ENCODE assay signal across 23 cellular contexts in genomic region chr2:119879502-119879901, GRCh38.
DNase-seq lines count a peak whose midpoint lies in the region; ATAC-seq, FAIRE-seq and TF ChIP-seq lines count a peak whose summit lies in the region.
"Had no signal": no experiment of that assay in that cellular context is flagged by ENCODE, and none has a peak within 500 bp of the region (broad histone marks: within the 10 kb centered on the region; RNA-seq: fewer than 3 reads in every experiment).

No MANE protein-coding gene starts in this region.

- DNase-seq in GM19239 (ENCODE audit: insufficient read length, low spot score) (no peak), renal cortical epithelial cell (ENCODE audit: low read depth) (peak; percentile 75), coronary artery (ENCODE audit: low spot score) (no peak), NCI-H446 (lab: John Stamatoyannopoulos, UW) (no peak)
- DNase-seq: activated CD8-positive, alpha-beta T cell treated with anti-CD3 and anti-CD28 coated beads, Interleukin-2, amount 10 ng/mL, durations not matched to agents 7 days and 5 days; activated naive CD8-positive, alpha-beta T cell treated with anti-CD3 and anti-CD28 coated beads for 36 hours; activated T-cell treated with anti-CD3 and anti-CD28 coated beads, Interleukin-2, amount 50 U/mL, for 72 hours; Calu3; heart right ventricle; immature natural killer cell; mammary epithelial cell; natural killer cell; NCI-H2029 treated with DMSO at 0.1 percent for 48 hours; NCI-H524 treated with DMSO at 0.1 percent for 48 hours; SHP77 treated with DMSO at 0.1 percent for 48 hours; stimulated activated CD4-positive, alpha-beta T cell treated with anti-CD3 and anti-CD28 coated beads, Interleukin-4, amount 100 ng/mL, for 4 hours had no signal

- H3K4me3 ChIP-seq in coronary artery, result no peak overlapping the region
- H3K4me3 ChIP-seq: heart right ventricle, smooth muscle cell, vagina had no signal

- H3K27ac ChIP-seq in coronary artery, result no peak overlapping the region
- H3K27ac ChIP-seq: heart right ventricle, vagina had no signal

- TF ChIP-seq CTCF in coronary artery (IDR thresholded peaks at IDR 0.05), result no peak

- peak; percentile 67 for FAIRE-seq in GM19239 (lab: Jason Lieb, UNC)
- FAIRE-seq: endometrium had no signal

- ATAC-seq in GM21825 (IDR thresholded peaks at IDR 0.05; ENCODE audit: unreplicated experiment) (peak; percentile 84), HG03432 (IDR thresholded peaks at IDR 0.05; ENCODE audit: unreplicated experiment) (peak; percentile 69), GM18517 (IDR thresholded peaks at IDR 0.05; ENCODE audit: unreplicated experiment) (no peak)
- ATAC-seq: activated CD8-positive, alpha-beta T cell treated with anti-CD3 and anti-CD28 coated beads, Interleukin-2, amount 10 ng/mL, durations not matched to agents 7 days and 5 days; activated T-cell treated with anti-CD3 and anti-CD28 coated beads, Interleukin-2, amount 50 U/mL, for 72 hours; heart right ventricle; natural killer cell; WTC11 had no signal
